In genomic region chr5:6632931-6633468, GRCh38 we compare ENCODE assay signal across 1 cellular context.
TF ChIP-seq lines count a peak whose summit lies in the region.

Gene NSUN2, minus strand, starts transcription at chr5:6633044. Its CDS starts 65 bp downstream, at chr5:6632979.
Gene SRD5A1, plus strand, starts transcription at chr5:6633440. Its CDS starts 137 bp downstream, at chr5:6633577.

TF ChIP-seq in WTC11, 78 proteins besides CTCF, POLR2A, EP300 and RAD21 (continued from another document):
- TF ChIP-seq USF1 (CRISPR knock-in tag; IDR thresholded peaks at IDR 0.05) = peak; percentile 96
- TF ChIP-seq E2F5 (CRISPR knock-in tag; IDR thresholded peaks at IDR 0.05) = peak; percentile 55; the same call in 1 of the 2 replicates
- no peak for TF ChIP-seq ZNF396 (CRISPR knock-in tag; IDR thresholded peaks at IDR 0.05; ENCODE audit: borderline replicate concordance)
- TF ChIP-seq CREM (CRISPR knock-in tag; IDR thresholded peaks at IDR 0.05) = 0 out of 2 replicates have a peak, but pooled peaks have one; percentile 20
- no peak for TF ChIP-seq ZBTB21 (CRISPR knock-in tag; IDR thresholded peaks at IDR 0.05; ENCODE audit: borderline replicate concordance)
